ENCODE assay signal across 9 cellular contexts in genomic region chr4:10007772-10008171, GRCh38. TPM values are rescaled to one million over a fixed set of nuclear protein-coding genes. Genes with fewer than 3 reads are reported as not detected.
DNase-seq lines count a peak whose midpoint lies in the region; ATAC-seq and TF ChIP-seq lines count a peak whose summit lies in the region.
"Had no signal": no experiment of that assay in that cellular context is flagged by ENCODE, and none has a peak within 500 bp of the region (broad histone marks: within the 10 kb centered on the region; RNA-seq: fewer than 3 reads in every experiment).

No MANE protein-coding gene starts in this region.

- H2BK15ac ChIP-seq in neuronal stem cell (ENCODE audit: low read length) = no peak overlapping the region

- H3K4me1 ChIP-seq in neuronal stem cell (ENCODE audit: control insufficient read depth in 2 of 2, insufficient read depth in 1 of 2, low read depth in 1 of 2, low read length in 2 of 2) = peaks cover 0 to 6% of the 10 kb centered on the region in 2 donors

- no peaks in the 10 kb centered on the region for H3K9me3 ChIP-seq in neuronal stem cell (replicated peaks in 1 of 2; ENCODE audit: control insufficient read depth in 2 of 2, insufficient read depth in 1 of 2, low read depth in 1 of 2, low read length in 2 of 2)

- intact Hi-C loops in cardiac septum (cut with DNase I) = no loop called here

- H2BK120ac ChIP-seq in neuronal stem cell (ENCODE audit: low read depth, low read length) = no peak overlapping the region

- no peak overlapping the region for H3K9ac ChIP-seq in neuronal stem cell (ENCODE audit: low read depth, low read length, poor library complexity)

- no peak overlapping the region for H3K23ac ChIP-seq in neuronal stem cell (ENCODE audit: low read depth, low read length, poor library complexity)

- no peak overlapping the region for H2BK5ac ChIP-seq in neuronal stem cell (ENCODE audit: low read length)

- no peak overlapping the region for H4K8ac ChIP-seq in neuronal stem cell (ENCODE audit: low read depth, low read length)

- H2AFZ ChIP-seq in neuronal stem cell (ENCODE audit: low read length) = no peak overlapping the region

- H3K14ac ChIP-seq in neuronal stem cell (ENCODE audit: low read length) = no peak overlapping the region

- no peak overlapping the region for H4K91ac ChIP-seq in neuronal stem cell (ENCODE audit: low read depth, low read length, poor library complexity)

- no CpG with 5 or more reads among the region's 4 CpGs for WGBS in neuronal stem cell (ENCODE audit: extremely low coverage in 2 of 2, insufficient read length in 2 of 2, insufficient replicate concordance in 1 of 2), 2 donors

- H3K79me1 ChIP-seq in neuronal stem cell (ENCODE audit: low read depth, low read length) = no peaks in the 10 kb centered on the region

- DNase-seq in cardiac septum (ENCODE audit: low spot score) (peak; percentile 12), neuronal stem cell (ENCODE audit: low spot score) (no peak), coronary artery (ENCODE audit: low spot score) (no peak)
- no peak for DNase-seq in stimulated activated CD4-positive, alpha-beta T cell treated with anti-CD3 and anti-CD28 coated beads, Interleukin-2, amount 100 ng/mL, for 24 hours
- DNase-seq in activated CD4-positive, CD25-positive, alpha-beta regulatory T cell (lab: John Stamatoyannopoulos, UW) = no peak
- DNase-seq: brain microvascular endothelial cell had no signal

- no peak overlapping the region for H3K4me2 ChIP-seq in neuronal stem cell (ENCODE audit: insufficient read depth, low read length, poor library complexity, severe bottlenecking)

- TF ChIP-seq CTCF in coronary artery (IDR thresholded peaks at IDR 0.05) = no peak

- H3K4me3 ChIP-seq in neuronal stem cell (ENCODE audit: low read length in 2 of 2) = no peak overlapping the region
- H3K4me3 ChIP-seq in coronary artery = no peak overlapping the region

- peaks cover 0 to 20% (median 0%) of the 10 kb centered on the region in 3 experiments for H3K27me3 ChIP-seq in neuronal stem cell (ENCODE audit: control insufficient read depth in 3 of 3, insufficient read depth in 3 of 3, low read depth in 1 of 3, low read length in 3 of 3)
- H3K27me3 ChIP-seq: brain microvascular endothelial cell had no signal

- ATAC-seq in GM18499 (IDR thresholded peaks at IDR 0.05; ENCODE audit: insufficient read depth, unreplicated experiment) = peak; percentile 25
- peak; percentile 44 for ATAC-seq in GM21390 (IDR thresholded peaks at IDR 0.05; ENCODE audit: unreplicated experiment)
- peak; percentile 34 for ATAC-seq in HG03196 (IDR thresholded peaks at IDR 0.05; ENCODE audit: unreplicated experiment)

- H2BK12ac ChIP-seq in neuronal stem cell (ENCODE audit: low read length) = no peak overlapping the region

- H3K4ac ChIP-seq in neuronal stem cell (ENCODE audit: low read length) = no peak overlapping the region

- no peak overlapping the region for H3K27ac ChIP-seq in neuronal stem cell (replicated peaks; ENCODE audit: low read length)
- H3K27ac ChIP-seq in coronary artery = no peak overlapping the region
- H3K27ac ChIP-seq: brain microvascular endothelial cell had no signal

- no peak overlapping the region for H2AK5ac ChIP-seq in neuronal stem cell (ENCODE audit: low read depth, low read length)

- no peaks in the 10 kb centered on the region for H3K36me3 ChIP-seq in neuronal stem cell (replicated peaks in 1 of 2; ENCODE audit: control insufficient read depth in 2 of 2, insufficient read depth in 2 of 2, low read length in 2 of 2)
- H3K36me3 ChIP-seq: brain microvascular endothelial cell had no signal

- no peak overlapping the region for H3K18ac ChIP-seq in neuronal stem cell (ENCODE audit: low read length)

RNA-seq across cellular contexts. Expression of gene SLC2A9, which starts 13.5 kb away (rescaled TPM):
- total RNA-seq in cardiac septum = 5.5 TPM
- polyA plus RNA-seq in neuronal stem cell (2013, experiment 1 of 2) = 0.06 TPM
- 0.17 TPM for polyA plus RNA-seq in neuronal stem cell (2013, experiment 2 of 2)
